29 cellular contexts compared by ENCODE assay signal in the genomic region with DNA sequence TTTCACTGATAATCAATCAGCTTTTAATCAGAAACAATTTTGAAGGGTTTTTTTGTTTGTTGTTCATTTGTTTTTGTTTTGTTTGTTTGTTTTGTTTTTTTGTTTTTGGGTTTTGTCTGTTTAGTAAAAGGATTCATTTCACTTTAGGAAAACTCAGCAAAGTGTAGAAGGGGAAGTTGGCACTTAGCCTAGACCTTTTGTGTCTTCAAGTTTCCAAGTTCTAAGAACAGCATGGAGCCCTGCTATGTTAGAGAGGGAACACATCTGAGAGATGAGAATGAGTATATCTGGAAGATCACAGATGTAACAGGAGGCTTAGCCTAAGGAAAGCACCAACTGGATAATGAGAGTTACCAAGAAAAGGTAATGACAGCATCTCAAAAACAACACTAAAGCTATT.
"Had no signal": no experiment of that assay in that cellular context is flagged by ENCODE, and none has a peak within 500 bp of the region (broad histone marks: within the 10 kb centered on the region; RNA-seq: fewer than 3 reads in every experiment).

No MANE protein-coding gene starts in this region.

- H3K4me3 ChIP-seq: heart left ventricle, mucosa of descending colon, ovary, prostate gland, skin epidermis, testis, transverse colon had no signal

- H3K9me3 Mint-ChIP-seq: brain; endodermal cell; nephron; T-helper 2 cell treated with Interferon-gamma antibody and Interleukin-4, amounts not matched to agents 5 μg/mL and 100 μg/mL, for 36 hours had no signal

- H3K27me3 Mint-ChIP-seq: activated CD4-positive, alpha-beta T cell treated with anti-CD3 and anti-CD28 coated beads for 36 hours; activated naive CD8-positive, alpha-beta T cell; brain had no signal

- ATAC-seq: activated CD4-positive, alpha-beta T cell treated with anti-CD3 and anti-CD28 coated beads for 36 hours; activated T-cell treated with anti-CD3 and anti-CD28 coated beads, Interleukin-2, amount 50 U/mL, for 72 hours; esophagus mucosa; heart left ventricle; mucosa of descending colon; sciatic nerve; stimulated activated naive CD8-positive, alpha-beta T cell treated with anti-CD3 and anti-CD28 coated beads, Interleukin-15, Interleukin-2, amounts not matched to agents 100 U/mL and 50 U/mL, for 24 hours had no signal

- DNase-seq: activated CD4-positive, alpha-beta T cell treated with anti-CD3 and anti-CD28 coated beads for 36 hours; activated CD4-positive, CD25-positive, alpha-beta regulatory T cell; activated effector memory CD4-positive, alpha-beta T cell treated with Interleukin-2 at 50 U/mL for 16 hours; activated naive CD4-positive, alpha-beta T cell treated with Interleukin-2 at 50 U/mL for 16 hours; activated T-cell treated with anti-CD3 and anti-CD28 coated beads for 4 hours; activated T-cell treated with anti-CD3 and anti-CD28 coated beads, Interleukin-2, amount 50 U/mL, for 72 hours; anterior cingulate cortex; endodermal cell; foreskin fibroblast; heart left ventricle; hypothalamus; mesendoderm; mucosa of descending colon; ovary; retina; stimulated activated CD4-positive, alpha-beta T cell treated with anti-CD3 and anti-CD28 coated beads, Interleukin-12 subunit alpha, Interleukin-12 subunit beta, amount 100 ng/mL, for 4 hours; stimulated activated CD4-positive, alpha-beta T cell treated with anti-CD3 and anti-CD28 coated beads, Interleukin-4, amount 100 ng/mL, for 1 hour; stimulated activated naive CD8-positive, alpha-beta T cell treated with anti-CD3 and anti-CD28 coated beads, Interleukin-15, Interleukin-2, amounts not matched to agents 100 U/mL and 50 U/mL, for 24 hours; testis; transverse colon had no signal

- H3K4me1 Mint-ChIP-seq: activated CD4-positive, alpha-beta T cell treated with anti-CD3 and anti-CD28 coated beads for 36 hours; nephron had no signal

- H3K4me3 Mint-ChIP-seq: activated CD4-positive, alpha-beta T cell treated with anti-CD3 and anti-CD28 coated beads for 36 hours; activated naive CD8-positive, alpha-beta T cell; activated T-cell treated with anti-CD3 and anti-CD28 coated beads, Interleukin-2, amount 50 U/mL, for 72 hours; brain; endodermal cell; nephron; T-helper 2 cell treated with Interferon-gamma antibody and Interleukin-4, amounts not matched to agents 5 μg/mL and 100 μg/mL, for 36 hours had no signal

- H3K27me3 ChIP-seq: heart left ventricle, neutrophil, ovary, testis, transverse colon had no signal

- H3K27ac Mint-ChIP-seq: activated CD4-positive, alpha-beta T cell treated with anti-CD3 and anti-CD28 coated beads for 36 hours; activated naive CD8-positive, alpha-beta T cell; activated T-cell treated with anti-CD3 and anti-CD28 coated beads, Interleukin-2, amount 50 U/mL, for 72 hours; endodermal cell; nephron; T-helper 2 cell treated with Interferon-gamma antibody and Interleukin-4, amounts not matched to agents 5 μg/mL and 100 μg/mL, for 36 hours had no signal

- H3K9me3 ChIP-seq: heart left ventricle, mucosa of descending colon, neutrophil, ovary, prostate gland, testis, transverse colon had no signal

- H3K36me3 ChIP-seq: heart left ventricle, neutrophil, ovary, prostate gland, transverse colon had no signal

- H3K27ac ChIP-seq: heart left ventricle, neutrophil, ovary, prostate gland, skin epidermis, testis, transverse colon had no signal

- H3K36me3 Mint-ChIP-seq: activated naive CD8-positive, alpha-beta T cell; brain had no signal

- H3K4me1 ChIP-seq: prostate gland, testis, transverse colon had no signal
